Comparison of ENCODE assay signal across 8 cellular contexts in genomic region chr11:14499560-14500180, GRCh38. TPM values are rescaled to one million over a fixed set of nuclear protein-coding genes. Genes with fewer than 3 reads are reported as not detected.
DNase-seq lines count a peak whose midpoint lies in the region; FAIRE-seq and TF ChIP-seq lines count a peak whose summit lies in the region.

Gene COPB1, minus strand, starts transcription at chr11:14499811. Its CDS starts 883 bp downstream, at chr11:14498928.

- H3K4me2 ChIP-seq in Loucy (ENCODE audit: low read depth, low read length, poor library complexity, severe bottlenecking): peak within 1 kb of the TSS; percentile 99
- H3K4me2 ChIP-seq in neural cell (ENCODE audit: low read length): peak within 1 kb of the TSS; percentile 89

- H3K4me1 ChIP-seq in Loucy (ENCODE audit: insufficient read depth, low read length, poor library complexity, severe bottlenecking): peaks cover 15% of the 10 kb centered on the region
- H3K4me1 ChIP-seq in stomach: peaks cover 8 to 50% (median 33%) of the 10 kb centered on the region in 4 donors

- H3K27me3 ChIP-seq in Loucy (ENCODE audit: insufficient read depth, low read length, poor library complexity, severe bottlenecking): no peaks in the 10 kb centered on the region
- H3K27me3 ChIP-seq in neural cell (ENCODE audit: insufficient read depth, low read depth, low read length): no peaks in the 10 kb centered on the region
- no peaks in the 10 kb centered on the region for H3K27me3 ChIP-seq in stomach

- H3K4me3 ChIP-seq in Loucy (ENCODE audit: low read length, poor library complexity, severe bottlenecking) (peak within 1 kb of the TSS; percentile 94), neural cell (ENCODE audit: low read length) (peak within 1 kb of the TSS; percentile 86), stomach (peak within 1 kb of the TSS; percentile 78 to 94 (median 84))

- FAIRE-seq in H54 (lab: Jason Lieb, UNC): peak; percentile 60

- peak within 1 kb of the TSS; percentile 90 for H3K27ac ChIP-seq in neural cell (ENCODE audit: low read length)
- H3K27ac ChIP-seq in stomach: peak within 1 kb of the TSS; percentile 89 to 94 (median 92)

- H3K36me3 ChIP-seq in Loucy (ENCODE audit: insufficient read depth, low read length) (peaks cover 16% of the 10 kb centered on the region; the same call in 1 of the 2 replicates), neural cell (ENCODE audit: insufficient read depth, low read length) (peaks cover 7% of the 10 kb centered on the region), stomach (peaks cover 15 to 50% (median 48%) of the 10 kb centered on the region in 4 donors)

- TF ChIP-seq EP300 in neural cell (conservative IDR thresholded peaks at IDR 0.05; ENCODE audit: poor library complexity, severe bottlenecking) (no peak), stomach (IDR thresholded peaks at IDR 0.05) (no peak)

- H3K9ac ChIP-seq in Loucy (ENCODE audit: low read depth, low read length, poor library complexity, severe bottlenecking) (peak within 1 kb of the TSS; percentile 88), neural cell (ENCODE audit: low read length) (peak within 1 kb of the TSS; percentile 92)

- peak; percentile 96 for TF ChIP-seq POLR2A in H54 (IDR thresholded peaks at IDR 0.05; ENCODE audit: low read depth, low read length)
- TF ChIP-seq POLR2A in Raji (IDR thresholded peaks at IDR 0.05; ENCODE audit: insufficient read depth, low read depth, low read length): peak; percentile 88
- peak in 2 of 4 donors; percentile 51 to 90 for TF ChIP-seq POLR2A in stomach (IDR thresholded peaks at IDR 0.05)

- H3F3A ChIP-seq in Loucy (ENCODE audit: low read depth): no peaks in the 10 kb centered on the region
- no peaks in the 10 kb centered on the region for H3F3A ChIP-seq in neural cell (ENCODE audit: insufficient read depth, low read length, poor library complexity, severe bottlenecking)

- peak; percentile 19 for TF ChIP-seq RAD21 in neural cell (conservative IDR thresholded peaks at IDR 0.05)

- TF ChIP-seq CTCF in Loucy (conservative IDR thresholded peaks at IDR 0.05; ENCODE audit: low read length) (no peak), neural cell (IDR thresholded peaks at IDR 0.05; ENCODE audit: poor library complexity, severe bottlenecking) (no peak), stomach (IDR thresholded peaks at IDR 0.05) (no peak)

- intact Hi-C loops in stomach (cut with DNase I; ENCODE audit: low total_unique reads): no loop called here

- DNase-seq in EL: peak; percentile 93
- peak; percentile 63 for DNase-seq in H54 (ENCODE audit: insufficient read length, low spot score)
- peak; percentile 84 for DNase-seq in activated T-helper 9 cell treated with anti-CD3 and anti-CD28 coated beads, Interleukin-2, amount 50 U/mL, for 16 hours (ENCODE audit: low read depth)
- DNase-seq in fibroblast of the conjunctiva (ENCODE audit: low read depth): peak; percentile 89
- peak; percentile 94 for DNase-seq in stomach

- H3K9me3 ChIP-seq in Loucy (ENCODE audit: insufficient read depth, low read depth, low read length): no peaks in the 10 kb centered on the region
- H3K9me3 ChIP-seq in neural cell (ENCODE audit: low read length): no peaks in the 10 kb centered on the region
- H3K9me3 ChIP-seq in stomach: no peaks in the 10 kb centered on the region

- H3K9me2 ChIP-seq in Loucy (replicated peaks; ENCODE audit: low read depth, low read length) (no peaks in the 10 kb centered on the region), neural cell (ENCODE audit: insufficient read depth, low read length) (no peaks in the 10 kb centered on the region)

- H4K20me1 ChIP-seq in Loucy (ENCODE audit: insufficient read depth, low read length, poor library complexity, severe bottlenecking): peaks cover 23% of the 10 kb centered on the region
- H4K20me1 ChIP-seq in neural cell (ENCODE audit: insufficient read depth): no peaks in the 10 kb centered on the region

- H2AFZ ChIP-seq in Loucy (ENCODE audit: low read length) (peak within 1 kb of the TSS; percentile 93), neural cell (ENCODE audit: low read depth, low read length) (peak within 1 kb of the TSS; percentile 71)

- H3K79me2 ChIP-seq in Loucy (ENCODE audit: insufficient read depth, low read length): peaks cover 47% of the 10 kb centered on the region
- H3K79me2 ChIP-seq in neural cell (replicated peaks; ENCODE audit: insufficient read depth, low read length): peaks cover 19% of the 10 kb centered on the region

- 0 to 1% (median 0%) methylated on average over 31 to 36 of the region's 37 CpGs for WGBS in stomach, 5 donors

TF ChIP-seq in neural cell, 6 proteins besides CTCF, POLR2A, EP300 and RAD21:
- TF ChIP-seq TAF1 (IDR thresholded peaks at IDR 0.05; ENCODE audit: low read depth) (no peak), POLR2AphosphoS5 (IDR thresholded peaks at IDR 0.05) (peak; percentile 96), MXI1 (conservative IDR thresholded peaks at IDR 0.05; ENCODE audit: poor library complexity, severe bottlenecking) (peak; percentile 52), EZH2 (IDR thresholded peaks at IDR 0.05; ENCODE audit: borderline replicate concordance, insufficient read depth, low read length, poor library complexity, severe bottlenecking) (no peak), REST (IDR thresholded peaks at IDR 0.05; ENCODE audit: borderline replicate concordance) (peak; percentile 83)
TF ChIP-seq in neural cell: peak in this region for 3.

RNA-seq across cellular contexts. Expression of gene COPB1, which starts in this region (rescaled TPM):
- 140 and 157 TPM in 2 replicates for polyA plus RNA-seq in neural cell
- polyA minus RNA-seq in neural cell: 221 TPM in 2 replicates
- total RNA-seq in stomach: 100 to 1,000 TPM in 1 of 5 donors, 10 to 100 TPM in 4; 36.8 to 196 (median 69.2) TPM
- 10 to 100 TPM; 40.1 to 48.3 (median 45.3) TPM for polyA plus RNA-seq in stomach

Comparison
In these comparisons a context has a peak if more than half of its experiments do, and no peak if none do; other contexts are left out.
1. Peak in every context shown above with its lines: DNase-seq, H3K4me3 ChIP-seq and H3K27ac ChIP-seq.